Comparison of ENCODE assay signal across 8 cellular contexts in genomic region chr12:46153267-46153872, GRCh38.
DNase-seq lines count a peak whose midpoint lies in the region; ATAC-seq and TF ChIP-seq lines count a peak whose summit lies in the region.

No MANE protein-coding gene starts in this region.

- no peaks in the 10 kb centered on the region for H3K36me3 ChIP-seq in CD4-positive, CD25-positive, alpha-beta regulatory T cell (ENCODE audit: control insufficient read depth, insufficient read depth, low read length)
- H3K36me3 ChIP-seq in HCT116 (ENCODE audit: control insufficient read depth in 1 of 2, insufficient read depth in 2 of 2, low read length in 2 of 2) (no peaks in the 10 kb centered on the region), tibial nerve (no peaks in the 10 kb centered on the region)

- no peaks in the 10 kb centered on the region for H3K9me2 ChIP-seq in HCT116 (ENCODE audit: insufficient read depth)

- WGBS in tibial nerve, 2 donors, result 35 to 37% methylated on average over 2 of the region's 2 CpGs

- H3K9me3 Mint-ChIP-seq in CD4-positive, CD25-positive, alpha-beta regulatory T cell, result peaks cover 0 to 10% (median 4%) of the 10 kb centered on the region in 7 donors

- no TSS peak for BruUV-seq in HCT116 (replicated peaks; lab: Mats Ljungman, UMichigan)

- no peak overlapping the region for H3K4me3 ChIP-seq in CD4-positive, CD25-positive, alpha-beta regulatory T cell (ENCODE audit: low read depth, low read length)
- H3K4me3 ChIP-seq in HCT116 (replicated peaks in 1 of 2; ENCODE audit: low read depth in 1 of 2, low read length in 2 of 2), result no peak overlapping the region
- H3K4me3 ChIP-seq in tibial nerve, result no peak overlapping the region

- H3K27ac ChIP-seq in CD4-positive, CD25-positive, alpha-beta regulatory T cell (ENCODE audit: insufficient read depth, low read length, poor library complexity, severe bottlenecking), result no peak overlapping the region
- H3K27ac ChIP-seq in HCT116 (ENCODE audit: low read depth, low read length) (no peak overlapping the region), tibial nerve (no peak overlapping the region)

- POLR2A ChIA-PET in HCT116 (lab: Charles Lee), result no interaction called here

- peak overlapping the region in 1 of 4 donors; percentile 11 for H3K4me3 Mint-ChIP-seq in CD4-positive, CD25-positive, alpha-beta regulatory T cell
- H3K4me3 Mint-ChIP-seq in T-helper 17 cell, result no peak overlapping the region

- H3K4me2 ChIP-seq in HCT116 (ENCODE audit: low read length), result peak overlapping the region; percentile 15; the same call in 1 of the 2 replicates

- H3K27ac Mint-ChIP-seq in CD4-positive, CD25-positive, alpha-beta regulatory T cell, result no peak overlapping the region
- no peak overlapping the region for H3K27ac Mint-ChIP-seq in T-helper 17 cell

- H3K9ac ChIP-seq in HCT116 (ENCODE audit: low read length), result no peak overlapping the region

- no peaks in the 10 kb centered on the region for H3K79me2 ChIP-seq in HCT116 (ENCODE audit: insufficient read depth, low read length)

- peaks cover 2% of the 10 kb centered on the region for H3K4me1 ChIP-seq in CD4-positive, CD25-positive, alpha-beta regulatory T cell (ENCODE audit: control insufficient read depth, insufficient read depth, low read length, poor library complexity, severe bottlenecking)
- H3K4me1 ChIP-seq in HCT116 (ENCODE audit: control insufficient read depth in 1 of 2, insufficient read depth in 2 of 2, low read length in 2 of 2) (peaks cover 2 to 6% of the 10 kb centered on the region in 2 experiments; a peak in 2 of 4 replicates), tibial nerve (peaks cover 0 to 19% (median 5%) of the 10 kb centered on the region in 4 donors)

- CTCF ChIA-PET in HCT116 (lab: Charles Lee), result interaction anchor here (0.8 to 2.1 kb wide), 3 partner anchors 21 to 780 kb away, joined by 3 to 8 read pairs (median 3); no protein-coding TSS in a partner anchor

- peaks cover 8% of the 10 kb centered on the region for H3K27me3 ChIP-seq in CD4-positive, CD25-positive, alpha-beta regulatory T cell (ENCODE audit: control insufficient read depth, insufficient read depth, low read length)
- no peaks in the 10 kb centered on the region for H3K27me3 ChIP-seq in HCT116 (ENCODE audit: insufficient read depth, low read length)
- no peaks in the 10 kb centered on the region for H3K27me3 ChIP-seq in tibial nerve

- peaks cover 5 to 16% (median 10%) of the 10 kb centered on the region in 4 donors for H3K4me1 Mint-ChIP-seq in CD4-positive, CD25-positive, alpha-beta regulatory T cell
- no peaks in the 10 kb centered on the region for H3K4me1 Mint-ChIP-seq in T-helper 17 cell

- TF ChIP-seq POLR2A in HCT116 (IDR thresholded peaks at IDR 0.05; ENCODE audit: borderline replicate concordance, extremely low read depth, insufficient read depth, insufficient read length), result no peak
- no peak for TF ChIP-seq POLR2A in tibial nerve (IDR thresholded peaks at IDR 0.05)

- peaks cover 35% of the 10 kb centered on the region for H3K27me3 Mint-ChIP-seq in CD4-positive, CD25-positive, alpha-beta regulatory T cell
- peaks cover 23% of the 10 kb centered on the region for H3K27me3 Mint-ChIP-seq in T-helper 17 cell

- H2AFZ ChIP-seq in HCT116 (ENCODE audit: low read depth, low read length, poor library complexity, severe bottlenecking), result peak overlapping the region; percentile 69

- H3K36me3 Mint-ChIP-seq in CD4-positive, CD25-positive, alpha-beta regulatory T cell, result peaks cover 4% of the 10 kb centered on the region
- H3K36me3 Mint-ChIP-seq in T-helper 17 cell (ENCODE audit: low read depth), result no peaks in the 10 kb centered on the region

- RAD21 ChIA-PET in HCT116 (lab: Charles Lee; ENCODE audit: low non-redundant PET in 1 of 2, low total read pairs in 2 of 2, uncharacterized antibody in 2 of 2, unreplicated experiment in 2 of 2), result no interaction called here

- intact Hi-C loops in HCT116 (cut with micrococcal nuclease), result loop anchor here (1.0 to 5.0 kb wide), 2 partner anchors 204 to 867 kb away; no protein-coding TSS in a partner anchor

- TF ChIP-seq RAD21 in HCT116 (IDR thresholded peaks at IDR 0.05; ENCODE audit: low read depth), result peak; percentile 73

- TF ChIP-seq CTCF in HCT116 (IDR thresholded peaks at IDR 0.05 in 2 of 3, conservative IDR thresholded peaks at IDR 0.05 in 1 of 3; ENCODE audit: borderline replicate concordance in 1 of 3, insufficient read depth in 1 of 3, low read depth in 2 of 3, low read length in 2 of 3) (peak; percentile 46 to 70 (median 63)), tibial nerve (IDR thresholded peaks at IDR 0.05) (peak in 4 of 5 experiments; percentile 25 to 65 (median 56))

- DNase-seq in CD4-positive, CD25-positive, alpha-beta regulatory T cell, result peak in 2 of 3 donors; percentile 30 to 49
- peak; percentile 18 for DNase-seq in HCT116 (ENCODE audit: low read depth, low spot score)
- DNase-seq in T-helper 17 cell, result no peak
- peak; percentile 9 for DNase-seq in glomerular visceral epithelial cell (ENCODE audit: extremely low spot score)
- no peak for DNase-seq in tibial nerve (ENCODE audit: low spot score in 2 of 2)
- no peak for DNase-seq in cerebellar nuclear complex (lab: John Stamatoyannopoulos, UW)
- DNase-seq in activated CD8-positive, alpha-beta memory T cell treated with anti-CD3 and anti-CD28 coated beads for 24 hours, result no peak

- H3K9me3 ChIP-seq in CD4-positive, CD25-positive, alpha-beta regulatory T cell (ENCODE audit: control insufficient read depth in 2 of 2, low read length in 2 of 2), result peaks cover 7% of the 10 kb centered on the region in 2 experiments
- H3K9me3 ChIP-seq in HCT116 (ENCODE audit: control insufficient read depth in 1 of 2, insufficient read depth in 1 of 2, low read depth in 1 of 2, low read length in 2 of 2), result 0 out of 4 replicates have a peak, but pooled peaks cover 3 to 4% of the 10 kb centered on the region in 2 experiments
- no peaks in the 10 kb centered on the region for H3K9me3 ChIP-seq in T-helper 17 cell (ENCODE audit: control insufficient read depth, low read length, poor library complexity, severe bottlenecking)
- H3K9me3 ChIP-seq in tibial nerve, result peaks cover 0 to 8% (median 2%) of the 10 kb centered on the region in 4 donors

- no peaks in the 10 kb centered on the region for H4K20me1 ChIP-seq in HCT116 (ENCODE audit: insufficient read depth)

- TF ChIP-seq EP300 in tibial nerve (IDR thresholded peaks at IDR 0.05), result no peak

- no peak for ATAC-seq in CD4-positive, CD25-positive, alpha-beta regulatory T cell (ENCODE audit: low read depth in 2 of 2)
- ATAC-seq in HCT116 (no peak), T-helper 17 cell (peak; percentile 40), GM21528 (IDR thresholded peaks at IDR 0.05; ENCODE audit: low FRiP score, unreplicated experiment) (no peak)

TF ChIP-seq in HCT116, 20 proteins besides CTCF, POLR2A, EP300 and RAD21:
- TF ChIP-seq CBX3 (IDR thresholded peaks at IDR 0.05; ENCODE audit: low read depth), result no peak
- TF ChIP-seq POLR2AphosphoS5 (IDR thresholded peaks at IDR 0.05; ENCODE audit: low read depth, low read length), result no peak
- no peak for TF ChIP-seq SP1 (IDR thresholded peaks at IDR 0.05; ENCODE audit: low read depth)
- TF ChIP-seq EGR1 (IDR thresholded peaks at IDR 0.05; ENCODE audit: low read depth), result no peak

Comparison
In these comparisons a context has a peak if more than half of its experiments do, and no peak if none do; other contexts are left out.
1. DNase-seq: peak in CD4-positive, CD25-positive, alpha-beta regulatory T cell (2 of 3), HCT116 (single experiment) and glomerular visceral epithelial cell (single experiment); none in T-helper 17 cell (0 of 3), tibial nerve (0 of 2), cerebellar nuclear complex (0 of 2) and activated CD8-positive, alpha-beta memory T cell treated with anti-CD3 and anti-CD28 coated beads for 24 hours (single experiment).